9 cellular contexts compared by ENCODE assay signal in genomic region chr11:15006139-15006759, GRCh38. TPM values are rescaled to one million over a fixed set of nuclear protein-coding genes. Genes with fewer than 3 reads are reported as not detected.
DNase-seq lines count a peak whose midpoint lies in the region; ATAC-seq and TF ChIP-seq lines count a peak whose summit lies in the region.
"Had no signal": no experiment of that assay in that cellular context is flagged by ENCODE, and none has a peak within 500 bp of the region (broad histone marks: within the 10 kb centered on the region; RNA-seq: fewer than 3 reads in every experiment).

No MANE protein-coding gene starts in this region.

- no peak for ATAC-seq in HG03457 (IDR thresholded peaks at IDR 0.05; ENCODE audit: unreplicated experiment)

- intact Hi-C loops in colonic mucosa (cut with DNase I) (no loop called here), prostate gland (cut with DNase I) (no loop called here)

- no peak overlapping the region for H3K4me3 ChIP-seq in colonic mucosa
- H3K4me3 ChIP-seq in skeletal muscle cell (ENCODE audit: low read depth, low read length) = no peak overlapping the region
- no peak overlapping the region for H3K4me3 ChIP-seq in prostate gland

- TF ChIP-seq POLR2A in prostate gland (IDR thresholded peaks at IDR 0.05) = no peak

- peak; percentile 44 for TF ChIP-seq CTCF in GM13977 (IDR thresholded peaks at IDR 0.05; ENCODE audit: extremely low read depth, insufficient read depth, missing control alignments)
- TF ChIP-seq CTCF in colonic mucosa (IDR thresholded peaks at IDR 0.05) = peak; percentile 32
- no peak for TF ChIP-seq CTCF in prostate gland (IDR thresholded peaks at IDR 0.05)

- in situ Hi-C loops in GM13977 (cut with MboI; ENCODE audit: low pct_unique_long_range_greater_than_20kb, low sequenced_read_pairs, unreplicated experiment) = no loop called here

- no peaks in the 10 kb centered on the region for H3K36me3 ChIP-seq in colonic mucosa
- no peaks in the 10 kb centered on the region for H3K36me3 ChIP-seq in prostate gland

- H3K9me3 ChIP-seq in colonic mucosa (no peaks in the 10 kb centered on the region), prostate gland (no peaks in the 10 kb centered on the region)

- WGBS in prostate gland = 49% methylated on average over 5 of the region's 5 CpGs

- DNase-seq in CD1c-positive myeloid dendritic cell (ENCODE audit: extremely low spot score) = peak; percentile 49
- no peak for DNase-seq in GM13977 (ENCODE audit: low spot score)
- peak; percentile 2 for DNase-seq in HK-2 (ENCODE audit: unreplicated experiment)
- DNase-seq in NOMO-1 (lab: John Stamatoyannopoulos, UW; ENCODE audit: unreplicated experiment in 2 of 2) = peak; percentile 28 to 69
- no peak for DNase-seq in colonic mucosa
- peak; percentile 1 for DNase-seq in skeletal muscle cell (ENCODE audit: low read depth)
- DNase-seq in prostate gland (ENCODE audit: low spot score) = no peak

- no peaks in the 10 kb centered on the region for H3K4me1 ChIP-seq in colonic mucosa
- no peaks in the 10 kb centered on the region for H3K4me1 ChIP-seq in prostate gland (replicated peaks)

- H3K9ac ChIP-seq in colonic mucosa (ENCODE audit: low read depth in 2 of 2, low read length in 2 of 2) = no peak overlapping the region

- H3K27me3 ChIP-seq in colonic mucosa = no peaks in the 10 kb centered on the region
- H3K27me3 ChIP-seq in prostate gland (replicated peaks; ENCODE audit: insufficient read depth) = no peaks in the 10 kb centered on the region

- H3K27ac ChIP-seq in colonic mucosa = no peak overlapping the region
- H3K27ac ChIP-seq in prostate gland = no peak overlapping the region

RNA-seq across cellular contexts. Expression of gene CALCA, which starts 34.1 kb away (rescaled TPM):
- total RNA-seq in colonic mucosa (under 1 TPM in 1 of 2 donors, not detected in 1; 0.29 TPM), prostate gland (1 to 10 TPM in 1 of 2 donors, not detected in 1; 4.1 TPM)
- total RNA-seq: T-cell had no signal

Comparison
In these comparisons a context has a peak if more than half of its experiments do, and no peak if none do; other contexts are left out.
1. DNase-seq: peak in CD1c-positive myeloid dendritic cell (single experiment), HK-2 (single experiment), NOMO-1 (2 of 2) and skeletal muscle cell (single experiment); none in GM13977 (single experiment), colonic mucosa (single experiment) and prostate gland (single experiment).
2. CTCF ChIP-seq: peak in GM13977 (single experiment) and colonic mucosa (single experiment); none in prostate gland (0 of 4).